ENCODE assay signal across 18 cellular contexts in genomic region chr14:58535084-58535483, GRCh38.
DNase-seq lines count a peak whose midpoint lies in the region; ATAC-seq and TF ChIP-seq lines count a peak whose summit lies in the region.
"Had no signal": no experiment of that assay in that cellular context is flagged by ENCODE, and none has a peak within 500 bp of the region (broad histone marks: within the 10 kb centered on the region; RNA-seq: fewer than 3 reads in every experiment).

No MANE protein-coding gene starts in this region.

- peak; percentile 56 to 59 for ATAC-seq in left cardiac atrium
- ATAC-seq in Right ventricle myocardium inferior: no peak
- no peak for ATAC-seq in HG02970 (IDR thresholded peaks at IDR 0.05; ENCODE audit: low FRiP score, unreplicated experiment)
- no peak for ATAC-seq in left lobe of liver
- ATAC-seq in HG03354 (IDR thresholded peaks at IDR 0.05; ENCODE audit: poor library complexity, severe bottlenecking, unreplicated experiment): no peak
- ATAC-seq: T-helper 17 cell, upper lobe of right lung had no signal

- intact Hi-C loops in left cardiac atrium (cut with DNase I) (no loop called here), Right ventricle myocardium inferior (cut with DNase I) (loop anchor here (10.0 kb wide), 1 partner anchor 100 kb away; the partner anchor contains the start of gene DACT1)

- DNase-seq in left cardiac atrium (no peak), Right ventricle myocardium inferior (ENCODE audit: missing footprints) (no peak), astrocyte of the spinal cord (ENCODE audit: low read depth, low spot score) (peak; percentile 43), iris pigment epithelial cell (ENCODE audit: low read depth) (peak; percentile 26), left lobe of liver (ENCODE audit: low spot score) (no peak)
- no peak for DNase-seq in stimulated activated CD4-positive, alpha-beta T cell treated with anti-CD3 and anti-CD28 coated beads, Interleukin-15, amount 100 ng/mL, for 24 hours
- DNase-seq: activated CD4-positive, alpha-beta T cell treated with anti-CD3 and anti-CD28 coated beads, Interleukin-2, amount 50 U/mL, for 1 hour; central memory CD4-positive, alpha-beta T cell; DMS 273 treated with DMSO at 0.1 percent for 48 hours; mammary epithelial cell; NCI-H1048; NCI-H345; occipital lobe; PC-9; T-helper 17 cell; upper lobe of right lung had no signal

- no peak overlapping the region for H3K4me3 ChIP-seq in astrocyte of the spinal cord (ENCODE audit: low read depth, low read length)
- H3K4me3 ChIP-seq: PC-9, upper lobe of right lung had no signal

- TF ChIP-seq CTCF in astrocyte of the spinal cord (IDR thresholded peaks at IDR 0.05; ENCODE audit: low read depth, low read length): no peak

- in situ Hi-C loops in astrocyte of the spinal cord (cut with HindIII; ENCODE audit: low sequenced_read_pairs): no loop called here

Comparison
In these comparisons a context has a peak if more than half of its experiments do, and no peak if none do; other contexts are left out.
1. ATAC-seq: peak in left cardiac atrium (2 of 2); none in Right ventricle myocardium inferior (single experiment), HG02970 (single experiment), left lobe of liver (single experiment) and HG03354 (single experiment).
2. DNase-seq: peak in astrocyte of the spinal cord (single experiment) and iris pigment epithelial cell (single experiment); none in left cardiac atrium (single experiment), Right ventricle myocardium inferior (single experiment), left lobe of liver (single experiment) and stimulated activated CD4-positive, alpha-beta T cell treated with anti-CD3 and anti-CD28 coated beads, Interleukin-15, amount 100 ng/mL, for 24 hours (single experiment).